Comparison of ENCODE assay signal across 2 cellular contexts in genomic region chr6:170081556-170081955, GRCh38.
TF ChIP-seq lines count a peak whose summit lies in the region.

No MANE protein-coding gene starts in this region.

TF ChIP-seq in GM23338, 12 proteins besides CTCF, POLR2A, EP300 and RAD21 (continued from another document):
- TF ChIP-seq ZNF462 (CRISPR knock-in tag; IDR thresholded peaks at IDR 0.05) (no peak), ETS1 (IDR thresholded peaks at IDR 0.05) (no peak), POLR2AphosphoS5 (IDR thresholded peaks at IDR 0.05; ENCODE audit: low read depth) (no peak), ZNF331 (CRISPR knock-in tag; IDR thresholded peaks at IDR 0.05; ENCODE audit: low read depth) (no peak), REST (IDR thresholded peaks at IDR 0.05; ENCODE audit: unreplicated experiment) (no peak), ZNF114 (CRISPR knock-in tag; IDR thresholded peaks at IDR 0.05) (no peak), EZH2 (IDR thresholded peaks at IDR 0.05; ENCODE audit: low read depth, unreplicated experiment) (no peak)

TF ChIP-seq in SK-N-SH treated with all-trans-retinoic acid at 6 μM for 48 hours, 23 proteins besides CTCF, POLR2A, EP300 and RAD21 (continued from another document):
- TF ChIP-seq TSHZ2 (CRISPR knock-in tag; IDR thresholded peaks at IDR 0.05) (no peak), TOX (CRISPR knock-in tag; IDR thresholded peaks at IDR 0.05; ENCODE audit: borderline replicate concordance) (no peak), PPARA (CRISPR knock-in tag; IDR thresholded peaks at IDR 0.05; ENCODE audit: borderline replicate concordance) (no peak), CSDC2 (CRISPR knock-in tag; IDR thresholded peaks at IDR 0.05) (no peak), ZC3H10 (CRISPR knock-in tag; IDR thresholded peaks at IDR 0.05) (no peak), ISL1 (CRISPR knock-in tag; IDR thresholded peaks at IDR 0.05) (no peak), TCF4 (CRISPR knock-in tag; IDR thresholded peaks at IDR 0.05; ENCODE audit: borderline replicate concordance) (no peak), GLIS3 (CRISPR knock-in tag; IDR thresholded peaks at IDR 0.05) (no peak)
